In genomic region chr2:169694113-169694893, GRCh38 we compare ENCODE assay signal across 1 cellular context.
TF ChIP-seq lines count a peak whose summit lies in the region.

CFAP210 (minus strand) TSS chr2:169694405; CDS start chr2:169694327, 78 bp downstream.
PHOSPHO2 (plus strand) TSS chr2:169694469; CDS start chr2:169700972, 6,503 bp downstream.

TF ChIP-seq in HepG2, 621 proteins besides CTCF, POLR2A, EP300 and RAD21 (continued from another document and continues in another):
- peak; percentile 93 for TF ChIP-seq ZNF574 (CRISPR knock-in tag; IDR thresholded peaks at IDR 0.05)
- TF ChIP-seq ETS1 (CRISPR knock-in tag; IDR thresholded peaks at IDR 0.05), result peak; percentile 79; the same call in 1 of the 2 replicates
- peak; percentile 72 for TF ChIP-seq AGO2 (optimal IDR thresholded peaks at IDR 0.05; ENCODE audit: low read depth, low read length)
- TF ChIP-seq ZNF33A (CRISPR knock-in tag; IDR thresholded peaks at IDR 0.05; ENCODE audit: borderline replicate concordance), result no peak
- no peak for TF ChIP-seq MED8 (CRISPR knock-in tag; IDR thresholded peaks at IDR 0.05; ENCODE audit: insufficient replicate concordance)
- peak; percentile 79; the same call in 1 of the 2 replicates for TF ChIP-seq RXRA (CRISPR knock-in tag; IDR thresholded peaks at IDR 0.05)
- TF ChIP-seq MXD1 (CRISPR knock-in tag; IDR thresholded peaks at IDR 0.05), result peak; percentile 97
- peak; percentile 64; the same call in 1 of the 2 replicates for TF ChIP-seq POGK (CRISPR knock-in tag; conservative IDR thresholded peaks at IDR 0.05)
- peak; percentile 60; the same call in 1 of the 2 replicates for TF ChIP-seq ZNF770 (CRISPR knock-in tag; IDR thresholded peaks at IDR 0.05)
- TF ChIP-seq KDM5B (CRISPR knock-in tag; IDR thresholded peaks at IDR 0.05; ENCODE audit: borderline replicate concordance), result peak; percentile 99
- TF ChIP-seq CSRNP2 (CRISPR knock-in tag; conservative IDR thresholded peaks at IDR 0.05; ENCODE audit: low read depth), result no peak
- TF ChIP-seq PRDM4 (CRISPR knock-in tag; IDR thresholded peaks at IDR 0.05; ENCODE audit: borderline replicate concordance), result no peak
- TF ChIP-seq REPIN1 (CRISPR knock-in tag; IDR thresholded peaks at IDR 0.05; ENCODE audit: borderline replicate concordance, low read depth), result peak; percentile 96
- TF ChIP-seq ZNF883 (CRISPR knock-in tag; IDR thresholded peaks at IDR 0.05; ENCODE audit: not compliant biosample characterization), result peak; percentile 97
- TF ChIP-seq FOXM1 (CRISPR knock-in tag; IDR thresholded peaks at IDR 0.05), result peak; percentile 79; the same call in 1 of the 2 replicates
- no peak for TF ChIP-seq MTA3 (CRISPR knock-in tag; IDR thresholded peaks at IDR 0.05)
- TF ChIP-seq E2F1 (CRISPR knock-in tag; IDR thresholded peaks at IDR 0.05), result peak; percentile 82
- TF ChIP-seq FOXK1 (CRISPR knock-in tag; IDR thresholded peaks at IDR 0.05; ENCODE audit: borderline replicate concordance, low read depth), result peak; percentile 93
- TF ChIP-seq ZNF333 (CRISPR knock-in tag; IDR thresholded peaks at IDR 0.05; ENCODE audit: borderline replicate concordance), result peak; percentile 99; the same call in 1 of the 2 replicates
- peak; percentile 98 for TF ChIP-seq BCL3 (CRISPR knock-in tag; IDR thresholded peaks at IDR 0.05)
- no peak for TF ChIP-seq ZNF773 (CRISPR knock-in tag; IDR thresholded peaks at IDR 0.05; ENCODE audit: borderline replicate concordance)
- TF ChIP-seq HES4 (CRISPR knock-in tag; IDR thresholded peaks at IDR 0.05; ENCODE audit: borderline replicate concordance), result peak; percentile 59; the same call in 1 of the 2 replicates
- TF ChIP-seq ZNF281 (CRISPR knock-in tag; IDR thresholded peaks at IDR 0.05; ENCODE audit: borderline replicate concordance), result peak; percentile 22; the same call in 1 of the 2 replicates
- TF ChIP-seq ZNF782 (CRISPR knock-in tag; IDR thresholded peaks at IDR 0.05; ENCODE audit: borderline replicate concordance), result peak; percentile 85; the same call in 1 of the 2 replicates
- peak; percentile 93; the same call in 1 of the 2 replicates for TF ChIP-seq ZNF710 (CRISPR knock-in tag; IDR thresholded peaks at IDR 0.05; ENCODE audit: borderline replicate concordance)
- peak; percentile 95 for TF ChIP-seq ZNF317 (CRISPR knock-in tag; IDR thresholded peaks at IDR 0.05)
- peak; percentile 86; the same call in 1 of the 2 replicates for TF ChIP-seq ZSCAN5A (CRISPR knock-in tag; IDR thresholded peaks at IDR 0.05; ENCODE audit: borderline replicate concordance)
- TF ChIP-seq SAP130 (CRISPR knock-in tag; IDR thresholded peaks at IDR 0.05; ENCODE audit: low read depth), result peak; percentile 100
- TF ChIP-seq TAF1 (CRISPR knock-in tag; IDR thresholded peaks at IDR 0.05), result peak; percentile 93
